In the genomic region with DNA sequence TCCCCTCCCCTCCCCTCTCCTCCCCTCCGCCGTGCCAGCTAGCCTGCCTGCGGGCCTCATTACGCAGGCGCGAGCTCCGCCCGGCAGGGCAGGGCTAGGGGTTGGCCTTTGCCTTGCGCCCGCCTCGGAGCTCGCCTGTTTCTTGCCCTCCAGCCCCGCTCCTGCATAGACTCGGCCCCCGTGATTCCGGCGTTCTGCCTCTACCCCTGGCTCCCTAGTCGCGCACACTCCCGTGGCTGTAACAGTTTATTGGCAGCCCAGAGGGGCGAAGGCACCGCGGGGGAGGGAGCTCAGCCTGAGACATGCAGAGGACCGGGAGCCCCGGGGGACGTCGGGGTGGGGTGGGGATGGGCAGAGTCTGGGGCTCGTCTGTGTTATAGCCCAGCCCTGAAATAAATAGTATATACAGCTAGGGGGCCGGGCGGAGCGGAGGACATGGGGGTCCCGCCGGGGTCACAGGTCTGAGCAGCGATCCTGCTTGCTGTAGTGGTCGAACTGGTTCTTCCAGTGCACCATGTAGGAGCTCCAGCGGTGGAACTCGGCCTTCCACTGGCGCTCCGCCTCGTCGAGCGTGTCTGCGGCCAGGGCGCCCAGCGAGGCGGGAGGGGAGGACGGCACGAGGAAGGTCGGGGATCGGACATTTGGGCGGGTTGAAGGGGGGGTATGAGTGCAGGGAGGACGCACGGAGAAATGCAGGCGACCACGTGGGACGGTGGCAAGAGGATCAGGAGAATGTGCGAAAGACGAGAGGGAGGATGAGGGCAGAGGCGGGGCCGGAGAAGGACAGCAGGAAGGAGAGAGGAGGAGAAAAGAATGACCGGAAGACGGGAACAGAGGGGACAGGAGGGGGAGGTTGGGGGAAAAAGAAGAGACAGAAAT, we compare ENCODE assay signal across 1 cellular context.
TF ChIP-seq lines count a peak whose summit lies in the region.

No MANE protein-coding gene starts in this region.

TF ChIP-seq in K562, 482 proteins besides CTCF, POLR2A, EP300 and RAD21 (continued from another document and continues in another):
- TF ChIP-seq KDM1A (IDR thresholded peaks at IDR 0.05) (peak in 1 of 2 experiments; percentile 56; a peak in 2 of 4 replicates), OTX1 (CRISPR knock-in tag; IDR thresholded peaks at IDR 0.05) (peak; percentile 98), KLF10 (CRISPR knock-in tag; IDR thresholded peaks at IDR 0.05) (no peak), SPI1 (IDR thresholded peaks at IDR 0.05; ENCODE audit: borderline replicate concordance, low read depth, low read length) (no peak), ZNF77 (CRISPR knock-in tag; IDR thresholded peaks at IDR 0.05) (no peak), HBP1 (CRISPR knock-in tag; IDR thresholded peaks at IDR 0.05) (peak; percentile 96), ZBTB7A (IDR thresholded peaks at IDR 0.05; ENCODE audit: borderline replicate concordance, control insufficient read depth, low read depth, low read length) (no peak; the same call in 1 of the 2 replicates), TCF3 (CRISPR knock-in tag; IDR thresholded peaks at IDR 0.05) (peak; percentile 29; the same call in 1 of the 2 replicates), CEBPG (CRISPR knock-in tag; IDR thresholded peaks at IDR 0.05) (no peak), CEBPG (tag; conservative IDR thresholded peaks at IDR 0.05 in 1 of 2, IDR thresholded peaks at IDR 0.05 in 1 of 2) (no peak), ZNF174 (CRISPR knock-in tag; IDR thresholded peaks at IDR 0.05) (no peak), FOXJ3 (CRISPR knock-in tag; IDR thresholded peaks at IDR 0.05) (no peak), TARDBP (IDR thresholded peaks at IDR 0.05) (no peak), FOXP4 (CRISPR knock-in tag; IDR thresholded peaks at IDR 0.05; ENCODE audit: borderline replicate concordance) (no peak), TOE1 (IDR thresholded peaks at IDR 0.05; ENCODE audit: borderline replicate concordance) (peak; percentile 78), TOE1 (CRISPR knock-in tag; IDR thresholded peaks at IDR 0.05; ENCODE audit: borderline replicate concordance, low read depth) (no peak), SIX5 (IDR thresholded peaks at IDR 0.05; ENCODE audit: borderline replicate concordance in 1 of 2, insufficient read depth in 1 of 2, low read depth in 1 of 2, low read length in 2 of 2) (no peak), CBX1 (IDR thresholded peaks at IDR 0.05; ENCODE audit: low read depth) (no peak), ARNT (IDR thresholded peaks at IDR 0.05) (peak; percentile 54 to 61; a peak in 2 of 4 replicates), HNRNPL (IDR thresholded peaks at IDR 0.05; ENCODE audit: low read depth, low read length) (peak; percentile 42; the same call in 1 of the 2 replicates), ELF2 (CRISPR knock-in tag; IDR thresholded peaks at IDR 0.05) (peak; percentile 25; the same call in 1 of the 2 replicates), ZNF384 (IDR thresholded peaks at IDR 0.05; ENCODE audit: low read depth, low read length) (no peak), POLR3A (IDR thresholded peaks at IDR 0.05; ENCODE audit: borderline replicate concordance, extremely low read depth, insufficient read depth, insufficient read length) (no peak), MYBL2 (IDR thresholded peaks at IDR 0.05; ENCODE audit: low read depth) (no peak), MYBL2 (CRISPR knock-in tag; IDR thresholded peaks at IDR 0.05; ENCODE audit: borderline replicate concordance) (no peak), HDAC6 (IDR thresholded peaks at IDR 0.05; ENCODE audit: low read depth, low read length) (no peak), NR3C1 (CRISPR knock-in tag; IDR thresholded peaks at IDR 0.05) (peak; percentile 64; the same call in 1 of the 2 replicates), PHB (CRISPR knock-in tag; IDR thresholded peaks at IDR 0.05) (no peak), TRIM28 (IDR thresholded peaks at IDR 0.05) (peak; percentile 49; the same call in 1 of the 2 replicates), BRF2 (IDR thresholded peaks at IDR 0.05; ENCODE audit: borderline replicate concordance, insufficient read depth, insufficient read length) (no peak), TEAD4 (IDR thresholded peaks at IDR 0.05; ENCODE audit: low read length) (peak; percentile 50; the same call in 1 of the 2 replicates), TEAD4 (CRISPR knock-in tag; IDR thresholded peaks at IDR 0.05; ENCODE audit: borderline replicate concordance) (no peak; the same call in 1 of the 2 replicates), YY1 (IDR thresholded peaks at IDR 0.05; ENCODE audit: borderline replicate concordance in 1 of 3, control insufficient read depth in 1 of 3, extremely low read depth in 1 of 3, insufficient read depth in 3 of 3, insufficient read length in 1 of 3, insufficient replicate concordance in 2 of 3, low read depth in 1 of 3, low read length in 2 of 3) (no peak), ZNF324 (CRISPR knock-in tag; IDR thresholded peaks at IDR 0.05) (no peak), FOXJ2 (tag; IDR thresholded peaks at IDR 0.05) (no peak), FOXK2 (conservative IDR thresholded peaks at IDR 0.05 in 1 of 2, IDR thresholded peaks at IDR 0.05 in 1 of 2; ENCODE audit: low read depth in 2 of 2) (peak; percentile 74 to 84; a peak in 3 of 4 replicates), MITF (IDR thresholded peaks at IDR 0.05) (no peak), SRF (CRISPR knock-in tag; IDR thresholded peaks at IDR 0.05) (no peak), ETV1 (tag; conservative IDR thresholded peaks at IDR 0.05; ENCODE audit: low read depth) (peak; percentile 69; the same call in 1 of the 2 replicates)
- TF ChIP-seq, protein P1, sequence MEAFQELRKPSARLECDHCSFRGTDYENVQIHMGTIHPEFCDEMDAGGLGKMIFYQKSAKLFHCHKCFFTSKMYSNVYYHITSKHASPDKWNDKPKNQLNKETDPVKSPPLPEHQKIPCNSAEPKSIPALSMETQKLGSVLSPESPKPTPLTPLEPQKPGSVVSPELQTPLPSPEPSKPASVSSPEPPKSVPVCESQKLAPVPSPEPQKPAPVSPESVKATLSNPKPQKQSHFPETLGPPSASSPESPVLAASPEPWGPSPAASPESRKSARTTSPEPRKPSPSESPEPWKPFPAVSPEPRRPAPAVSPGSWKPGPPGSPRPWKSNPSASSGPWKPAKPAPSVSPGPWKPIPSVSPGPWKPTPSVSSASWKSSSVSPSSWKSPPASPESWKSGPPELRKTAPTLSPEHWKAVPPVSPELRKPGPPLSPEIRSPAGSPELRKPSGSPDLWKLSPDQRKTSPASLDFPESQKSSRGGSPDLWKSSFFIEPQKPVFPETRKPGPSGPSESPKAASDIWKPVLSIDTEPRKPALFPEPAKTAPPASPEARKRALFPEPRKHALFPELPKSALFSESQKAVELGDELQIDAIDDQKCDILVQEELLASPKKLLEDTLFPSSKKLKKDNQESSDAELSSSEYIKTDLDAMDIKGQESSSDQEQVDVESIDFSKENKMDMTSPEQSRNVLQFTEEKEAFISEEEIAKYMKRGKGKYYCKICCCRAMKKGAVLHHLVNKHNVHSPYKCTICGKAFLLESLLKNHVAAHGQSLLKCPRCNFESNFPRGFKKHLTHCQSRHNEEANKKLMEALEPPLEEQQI (IDR thresholded peaks at IDR 0.05) = no peak
- TF ChIP-seq, protein P2, sequence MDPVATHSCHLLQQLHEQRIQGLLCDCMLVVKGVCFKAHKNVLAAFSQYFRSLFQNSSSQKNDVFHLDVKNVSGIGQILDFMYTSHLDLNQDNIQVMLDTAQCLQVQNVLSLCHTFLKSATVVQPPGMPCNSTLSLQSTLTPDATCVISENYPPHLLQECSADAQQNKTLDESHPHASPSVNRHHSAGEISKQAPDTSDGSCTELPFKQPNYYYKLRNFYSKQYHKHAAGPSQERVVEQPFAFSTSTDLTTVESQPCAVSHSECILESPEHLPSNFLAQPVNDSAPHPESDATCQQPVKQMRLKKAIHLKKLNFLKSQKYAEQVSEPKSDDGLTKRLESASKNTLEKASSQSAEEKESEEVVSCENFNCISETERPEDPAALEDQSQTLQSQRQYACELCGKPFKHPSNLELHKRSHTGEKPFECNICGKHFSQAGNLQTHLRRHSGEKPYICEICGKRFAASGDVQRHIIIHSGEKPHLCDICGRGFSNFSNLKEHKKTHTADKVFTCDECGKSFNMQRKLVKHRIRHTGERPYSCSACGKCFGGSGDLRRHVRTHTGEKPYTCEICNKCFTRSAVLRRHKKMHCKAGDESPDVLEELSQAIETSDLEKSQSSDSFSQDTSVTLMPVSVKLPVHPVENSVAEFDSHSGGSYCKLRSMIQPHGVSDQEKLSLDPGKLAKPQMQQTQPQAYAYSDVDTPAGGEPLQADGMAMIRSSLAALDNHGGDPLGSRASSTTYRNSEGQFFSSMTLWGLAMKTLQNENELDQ (CRISPR knock-in tag; IDR thresholded peaks at IDR 0.05; ENCODE audit: borderline replicate concordance) = no peak
- TF ChIP-seq, protein P3, sequence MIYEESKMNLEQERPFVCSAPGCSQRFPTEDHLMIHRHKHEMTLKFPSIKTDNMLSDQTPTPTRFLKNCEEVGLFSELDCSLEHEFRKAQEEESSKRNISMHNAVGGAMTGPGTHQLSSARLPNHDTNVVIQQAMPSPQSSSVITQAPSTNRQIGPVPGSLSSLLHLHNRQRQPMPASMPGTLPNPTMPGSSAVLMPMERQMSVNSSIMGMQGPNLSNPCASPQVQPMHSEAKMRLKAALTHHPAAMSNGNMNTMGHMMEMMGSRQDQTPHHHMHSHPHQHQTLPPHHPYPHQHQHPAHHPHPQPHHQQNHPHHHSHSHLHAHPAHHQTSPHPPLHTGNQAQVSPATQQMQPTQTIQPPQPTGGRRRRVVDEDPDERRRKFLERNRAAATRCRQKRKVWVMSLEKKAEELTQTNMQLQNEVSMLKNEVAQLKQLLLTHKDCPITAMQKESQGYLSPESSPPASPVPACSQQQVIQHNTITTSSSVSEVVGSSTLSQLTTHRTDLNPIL (CRISPR knock-in tag; IDR thresholded peaks at IDR 0.05) = no peak
- TF ChIP-seq, protein P4, sequence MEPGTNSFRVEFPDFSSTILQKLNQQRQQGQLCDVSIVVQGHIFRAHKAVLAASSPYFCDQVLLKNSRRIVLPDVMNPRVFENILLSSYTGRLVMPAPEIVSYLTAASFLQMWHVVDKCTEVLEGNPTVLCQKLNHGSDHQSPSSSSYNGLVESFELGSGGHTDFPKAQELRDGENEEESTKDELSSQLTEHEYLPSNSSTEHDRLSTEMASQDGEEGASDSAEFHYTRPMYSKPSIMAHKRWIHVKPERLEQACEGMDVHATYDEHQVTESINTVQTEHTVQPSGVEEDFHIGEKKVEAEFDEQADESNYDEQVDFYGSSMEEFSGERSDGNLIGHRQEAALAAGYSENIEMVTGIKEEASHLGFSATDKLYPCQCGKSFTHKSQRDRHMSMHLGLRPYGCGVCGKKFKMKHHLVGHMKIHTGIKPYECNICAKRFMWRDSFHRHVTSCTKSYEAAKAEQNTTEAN (CRISPR knock-in tag; IDR thresholded peaks at IDR 0.05) = 0 out of 2 replicates have a peak, but pooled peaks have one; percentile 37
